ENCODE assay signal across 17 cellular contexts in genomic region chr1:66685670-66686069, GRCh38.
DNase-seq lines count a peak whose midpoint lies in the region; ATAC-seq and TF ChIP-seq lines count a peak whose summit lies in the region.
"Had no signal": no experiment of that assay in that cellular context is flagged by ENCODE, and none has a peak within 500 bp of the region (broad histone marks: within the 10 kb centered on the region; RNA-seq: fewer than 3 reads in every experiment).

No MANE protein-coding gene starts in this region.

- no peaks in the 10 kb centered on the region for H4K20me1 ChIP-seq in mammary epithelial cell (ENCODE audit: insufficient read depth, low read length)
- no peaks in the 10 kb centered on the region for H4K20me1 ChIP-seq in PC-3 (ENCODE audit: low read length)

- intact Hi-C loops in mammary epithelial cell (cut with micrococcal nuclease): no loop called here
- intact Hi-C loops in PC-3 (cut with micrococcal nuclease): no loop called here

- H2AFZ ChIP-seq in mammary epithelial cell (ENCODE audit: low read depth, low read length) (no peak overlapping the region), PC-3 (ENCODE audit: low read length) (no peak overlapping the region)

- no peak overlapping the region for H3K4me3 ChIP-seq in RWPE2 (ENCODE audit: severe bottlenecking)
- H3K4me3 ChIP-seq in mammary epithelial cell (replicated peaks in 1 of 3; ENCODE audit: insufficient read depth in 1 of 3, low read depth in 2 of 3, low read length in 3 of 3): no peak overlapping the region
- no peak overlapping the region for H3K4me3 ChIP-seq in PC-3 (ENCODE audit: low read length)
- H3K4me3 ChIP-seq: GM12878, Peyer's patch had no signal

- no peaks in the 10 kb centered on the region for H3K27me3 ChIP-seq in RWPE2 (ENCODE audit: insufficient read depth, poor library complexity, severe bottlenecking)
- no peaks in the 10 kb centered on the region for H3K27me3 ChIP-seq in mammary epithelial cell (ENCODE audit: insufficient read depth, low read length)
- H3K27me3 ChIP-seq in PC-3 (ENCODE audit: low read length): peaks cover 74% of the 10 kb centered on the region
- H3K27me3 ChIP-seq: Peyer's patch had no signal

- H3K9me3 ChIP-seq in RWPE2 (ENCODE audit: severe bottlenecking): no peaks in the 10 kb centered on the region
- H3K9me3 ChIP-seq in mammary epithelial cell (replicated peaks; ENCODE audit: insufficient read depth, low read length): no peaks in the 10 kb centered on the region
- no peaks in the 10 kb centered on the region for H3K9me3 ChIP-seq in PC-3 (ENCODE audit: low read length)
- H3K9me3 ChIP-seq: Peyer's patch had no signal

- in situ Hi-C loops in mammary epithelial cell (cut with MboI; ENCODE audit: low sequenced_read_pairs in 2 of 2): no loop called here

- dilution Hi-C loops in mammary epithelial cell (cut with HindIII; ENCODE audit: low sequenced_read_pairs): no loop called here

- no peaks in the 10 kb centered on the region for H3K36me3 ChIP-seq in RWPE2 (ENCODE audit: low read depth)
- no peaks in the 10 kb centered on the region for H3K36me3 ChIP-seq in mammary epithelial cell (ENCODE audit: insufficient read depth, low read length)
- H3K36me3 ChIP-seq in PC-3 (ENCODE audit: low read depth, low read length): no peaks in the 10 kb centered on the region
- H3K36me3 ChIP-seq: Peyer's patch had no signal

- BruUV-seq in mammary epithelial cell (replicated peaks; lab: Mats Ljungman, UMichigan) (no TSS peak), PC-3 (replicated peaks; lab: Mats Ljungman, UMichigan) (no TSS peak)

- no peaks in the 10 kb centered on the region for H3K9me2 ChIP-seq in PC-3 (replicated peaks; ENCODE audit: low read length)

- H3K27ac ChIP-seq in RWPE2 (ENCODE audit: poor library complexity, severe bottlenecking): no peak overlapping the region
- H3K27ac ChIP-seq in mammary epithelial cell (ENCODE audit: insufficient read depth, low read depth, low read length): no peak overlapping the region
- H3K27ac ChIP-seq in PC-3 (ENCODE audit: low read length): no peak overlapping the region
- H3K27ac ChIP-seq: C4-2B, Peyer's patch had no signal

- H3K4me1 ChIP-seq in RWPE2 (ENCODE audit: insufficient read depth, poor library complexity, severe bottlenecking) (no peaks in the 10 kb centered on the region), mammary epithelial cell (ENCODE audit: insufficient read depth, low read length) (no peaks in the 10 kb centered on the region), PC-3 (ENCODE audit: insufficient read depth, low read length) (no peaks in the 10 kb centered on the region)
- H3K4me1 ChIP-seq: Peyer's patch had no signal

- TF ChIP-seq CTCF in RWPE2 (IDR thresholded peaks at IDR 0.05; ENCODE audit: poor library complexity, severe bottlenecking): no peak
- no peak for TF ChIP-seq CTCF in mammary epithelial cell (conservative IDR thresholded peaks at IDR 0.05 in 1 of 2, IDR thresholded peaks at IDR 0.05 in 1 of 2; ENCODE audit: extremely low read depth in 1 of 2, insufficient read depth in 1 of 2, low read depth in 1 of 2, low read length in 2 of 2)
- no peak for TF ChIP-seq CTCF in PC-3 (conservative IDR thresholded peaks at IDR 0.05; ENCODE audit: low read depth, low read length)

- WGBS in mammary epithelial cell (ENCODE audit: low coverage, missing lambda C conversion rate): 53% methylated on average over 1 of the region's 1 CpG

- H3K79me2 ChIP-seq in mammary epithelial cell (ENCODE audit: insufficient read depth, low read length): no peaks in the 10 kb centered on the region
- no peaks in the 10 kb centered on the region for H3K79me2 ChIP-seq in PC-3 (ENCODE audit: low read length)

- ATAC-seq in RWPE2 (ENCODE audit: low read depth) (peak; percentile 61; the same call in 2 of the 3 replicates), PC-3 (no peak)
- ATAC-seq in stimulated activated naive CD8-positive, alpha-beta T cell treated with anti-CD3 and anti-CD28 coated beads, Interleukin-15, Interleukin-2, amounts not matched to agents 100 U/mL and 50 U/mL, for 24 hours: no peak
- ATAC-seq: GM12878 had no signal

- H3F3A ChIP-seq in PC-3 (ENCODE audit: low read length, unreplicated experiment): no peaks in the 10 kb centered on the region

- DNase-seq in EH (ENCODE audit: low read depth) (peak; percentile 62), RWPE2 (ENCODE audit: low spot score) (no peak), mammary epithelial cell (peak; percentile 23), non-pigmented ciliary epithelial cell (ENCODE audit: low read depth) (peak; percentile 23), PC-3 (no peak), NCI-H524 (lab: John Stamatoyannopoulos, UW) (no peak)
- no peak for DNase-seq in stimulated activated naive CD8-positive, alpha-beta T cell treated with anti-CD3 and anti-CD28 coated beads, Interleukin-15, Interleukin-2, amounts not matched to agents 100 U/mL and 50 U/mL, for 24 hours
- DNase-seq in stimulated activated CD4-positive, alpha-beta T cell treated with anti-CD3 and anti-CD28 coated beads, Interleukin-15, amount 100 ng/mL, for 24 hours: no peak
- DNase-seq: KG1, NCI-H1048, NCI-H2107, NCI-H2227 treated with DMSO at 0.1 percent for 48 hours, NCI-H524 treated with DMSO at 0.1 percent for 48 hours, Peyer's patch, Right ventricle myocardium superior had no signal

- CTCF ChIA-PET in mammary epithelial cell (lab: Charles Lee; ENCODE audit: low non-redundant PET): no interaction called here
- CTCF ChIA-PET in PC-3 (lab: Charles Lee): no interaction called here

- H3K9ac ChIP-seq in mammary epithelial cell (ENCODE audit: insufficient read depth, low read length): no peak overlapping the region
- H3K9ac ChIP-seq in PC-3 (ENCODE audit: low read length): no peak overlapping the region

- H3K4me2 ChIP-seq in mammary epithelial cell (ENCODE audit: insufficient read depth, low read depth, low read length) (no peak overlapping the region), PC-3 (ENCODE audit: low read length) (no peak overlapping the region)

- POLR2A ChIA-PET in PC-3 (lab: Charles Lee; ENCODE audit: unreplicated experiment): no interaction called here

Comparison
In these comparisons a context has a peak if more than half of its experiments do, and no peak if none do; other contexts are left out.
1. DNase-seq: peak in EH (single experiment), mammary epithelial cell (single experiment) and non-pigmented ciliary epithelial cell (single experiment); none in RWPE2 (single experiment), stimulated activated naive CD8-positive, alpha-beta T cell treated with anti-CD3 and anti-CD28 coated beads, Interleukin-15, Interleukin-2, amounts not matched to agents 100 U/mL and 50 U/mL, for 24 hours (single experiment), stimulated activated CD4-positive, alpha-beta T cell treated with anti-CD3 and anti-CD28 coated beads, Interleukin-15, amount 100 ng/mL, for 24 hours (single experiment), PC-3 (single experiment) and NCI-H524 (0 of 2).